8 cellular contexts compared by ENCODE assay signal in genomic region chr6:32967151-32968091, GRCh38. TPM values are rescaled to one million over a fixed set of nuclear protein-coding genes. Genes with fewer than 3 reads are reported as not detected.
DNase-seq lines count a peak whose midpoint lies in the region; ATAC-seq and TF ChIP-seq lines count a peak whose summit lies in the region.

No MANE protein-coding gene starts in this region.

- peaks cover 0 to 2% of the 10 kb centered on the region in 2 donors for H3K36me3 ChIP-seq in prostate gland

- peaks cover 2% of the 10 kb centered on the region for H3K27me3 Mint-ChIP-seq in activated T-helper 1 cell treated with anti-CD3 and anti-CD28 coated beads, Interleukin-12 subunit alpha, Interleukin-12 subunit beta, Interleukin-2, Interleukin-4 antibody, amounts not matched to agents 30 ng/mL and 10 ng/mL and 1 ng/mL, durations not matched to agents 14 hours and 24 hours and 36 hours (ENCODE audit: insufficient read depth)

- peak overlapping the region; percentile 99 to 100 for H3K27ac ChIP-seq in prostate gland

- H3K4me3 ChIP-seq in prostate gland = peak overlapping the region; percentile 80 to 91

- peaks cover 32% of the 10 kb centered on the region for H3K4me1 Mint-ChIP-seq in activated T-helper 1 cell treated with anti-CD3 and anti-CD28 coated beads, Interleukin-12 subunit alpha, Interleukin-12 subunit beta, Interleukin-2, Interleukin-4 antibody, amounts not matched to agents 30 ng/mL and 10 ng/mL and 1 ng/mL, durations not matched to agents 14 hours and 24 hours and 36 hours (ENCODE audit: low read depth)

- intact Hi-C loops in activated T-helper 1 cell treated with anti-CD3 and anti-CD28 coated beads, Interleukin-12 subunit alpha, Interleukin-12 subunit beta, Interleukin-2, Interleukin-4 antibody, amounts not matched to agents 30 ng/mL and 10 ng/mL and 1 ng/mL, durations not matched to agents 14 hours and 24 hours and 36 hours (cut with micrococcal nuclease) = loop anchor here (1.0 to 2.0 kb wide), 10 partner anchors 14 to 791 kb away; partner anchors contain the start of genes AGPAT1, HLA-DMA, HLA-DMB and KIFC1
- intact Hi-C loops in prostate gland (cut with DNase I) = loop anchor here (5.0 kb wide), 1 partner anchor 125 kb away; the partner anchor contains the start of gene PSMB8

- H3K9me3 ChIP-seq in prostate gland = no peaks in the 10 kb centered on the region

- H3K4me1 ChIP-seq in prostate gland (replicated peaks) = peaks cover 2% of the 10 kb centered on the region

- DNase-seq in AG08395 (ENCODE audit: low spot score) = peak; percentile 22
- no peak for DNase-seq in GM10266 (ENCODE audit: extremely low spot score)
- peak; percentile 61 for DNase-seq in NCI-H2227 (lab: John Stamatoyannopoulos, UW; ENCODE audit: unreplicated experiment)
- DNase-seq in activated T-helper 1 cell treated with anti-CD3 and anti-CD28 coated beads, Interleukin-12 subunit alpha, Interleukin-12 subunit beta, Interleukin-2, Interleukin-4 antibody, amounts not matched to agents 30 ng/mL and 10 ng/mL and 1 ng/mL, durations not matched to agents 14 hours and 24 hours and 36 hours (ENCODE audit: low spot score) = no peak
- peak; percentile 58 for DNase-seq in glomerular visceral epithelial cell (ENCODE audit: extremely low spot score)
- DNase-seq in prostate gland (ENCODE audit: low spot score) = no peak
- DNase-seq in activated CD8-positive, alpha-beta memory T cell treated with anti-CD3 and anti-CD28 coated beads, Interleukin-2, amount 50 U/mL, for 48 hours = no peak

- TF ChIP-seq CTCF in GM10266 (IDR thresholded peaks at IDR 0.05; ENCODE audit: control insufficient read depth, insufficient read depth, low read depth, missing control alignments) (peak; percentile 75), prostate gland (IDR thresholded peaks at IDR 0.05) (peak in 3 of 4 experiments; percentile 8 to 60 (median 34))

- H3K36me3 Mint-ChIP-seq in activated T-helper 1 cell treated with anti-CD3 and anti-CD28 coated beads, Interleukin-12 subunit alpha, Interleukin-12 subunit beta, Interleukin-2, Interleukin-4 antibody, amounts not matched to agents 30 ng/mL and 10 ng/mL and 1 ng/mL, durations not matched to agents 14 hours and 24 hours and 36 hours (ENCODE audit: low read depth) = peaks cover 23% of the 10 kb centered on the region

- no peak for TF ChIP-seq POLR2A in prostate gland (IDR thresholded peaks at IDR 0.05)

- H3K27me3 ChIP-seq in prostate gland (replicated peaks; ENCODE audit: insufficient read depth) = no peaks in the 10 kb centered on the region

- no peak for ATAC-seq in HG02884 (IDR thresholded peaks at IDR 0.05; ENCODE audit: unreplicated experiment)

- peak overlapping the region; percentile 96 for H3K4me3 Mint-ChIP-seq in activated T-helper 1 cell treated with anti-CD3 and anti-CD28 coated beads, Interleukin-12 subunit alpha, Interleukin-12 subunit beta, Interleukin-2, Interleukin-4 antibody, amounts not matched to agents 30 ng/mL and 10 ng/mL and 1 ng/mL, durations not matched to agents 14 hours and 24 hours and 36 hours

- H3K27ac Mint-ChIP-seq in activated T-helper 1 cell treated with anti-CD3 and anti-CD28 coated beads, Interleukin-12 subunit alpha, Interleukin-12 subunit beta, Interleukin-2, Interleukin-4 antibody, amounts not matched to agents 30 ng/mL and 10 ng/mL and 1 ng/mL, durations not matched to agents 14 hours and 24 hours and 36 hours = peak overlapping the region; percentile 97

- no peaks in the 10 kb centered on the region for H3K9me3 Mint-ChIP-seq in activated T-helper 1 cell treated with anti-CD3 and anti-CD28 coated beads, Interleukin-12 subunit alpha, Interleukin-12 subunit beta, Interleukin-2, Interleukin-4 antibody, amounts not matched to agents 30 ng/mL and 10 ng/mL and 1 ng/mL, durations not matched to agents 14 hours and 24 hours and 36 hours

- 10% methylated on average over 16 of the region's 16 CpGs for WGBS in prostate gland

RNA-seq across cellular contexts. Expression of gene BRD2, which starts 1.0 kb away (rescaled TPM):
- 316 and 330 TPM in 2 replicates for total RNA-seq in activated T-helper 1 cell treated with anti-CD3 and anti-CD28 coated beads, Interleukin-12 subunit alpha, Interleukin-12 subunit beta, Interleukin-2, Interleukin-4 antibody, amounts not matched to agents 30 ng/mL and 10 ng/mL and 1 ng/mL, durations not matched to agents 14 hours and 24 hours and 36 hours
- total RNA-seq in prostate gland = 100 to 1,000 TPM; 153 to 252 TPM

RNA-seq across cellular contexts. Expression of gene HLA-DMA, which starts 14.5 kb away (rescaled TPM):
- total RNA-seq in activated T-helper 1 cell treated with anti-CD3 and anti-CD28 coated beads, Interleukin-12 subunit alpha, Interleukin-12 subunit beta, Interleukin-2, Interleukin-4 antibody, amounts not matched to agents 30 ng/mL and 10 ng/mL and 1 ng/mL, durations not matched to agents 14 hours and 24 hours and 36 hours = 14.1 and 14.2 TPM in 2 replicates
- 10 to 100 TPM in 1 of 2 donors, 1 to 10 TPM in 1; 9.6 to 26.1 TPM for total RNA-seq in prostate gland

RNA-seq across cellular contexts. Expression of gene HLA-DMB, which starts 26.6 kb away (rescaled TPM):
- 2.7 and 2.8 TPM in 2 replicates for total RNA-seq in activated T-helper 1 cell treated with anti-CD3 and anti-CD28 coated beads, Interleukin-12 subunit alpha, Interleukin-12 subunit beta, Interleukin-2, Interleukin-4 antibody, amounts not matched to agents 30 ng/mL and 10 ng/mL and 1 ng/mL, durations not matched to agents 14 hours and 24 hours and 36 hours
- total RNA-seq in prostate gland = 10 to 100 TPM in 1 of 2 donors, 1 to 10 TPM in 1; 7.3 to 15.2 TPM

RNA-seq across cellular contexts. Expression of gene HLA-DOA, which starts 42.0 kb away (rescaled TPM):
- 1.8 and 2.0 TPM in 2 replicates for total RNA-seq in activated T-helper 1 cell treated with anti-CD3 and anti-CD28 coated beads, Interleukin-12 subunit alpha, Interleukin-12 subunit beta, Interleukin-2, Interleukin-4 antibody, amounts not matched to agents 30 ng/mL and 10 ng/mL and 1 ng/mL, durations not matched to agents 14 hours and 24 hours and 36 hours
- total RNA-seq in prostate gland = 10 to 100 TPM in 1 of 2 donors, 1 to 10 TPM in 1; 7.2 to 14.6 TPM

Comparison
In these comparisons a context has a peak if more than half of its experiments do, and no peak if none do; other contexts are left out.
1. DNase-seq: peak in AG08395 (single experiment), NCI-H2227 (single experiment) and glomerular visceral epithelial cell (single experiment); none in GM10266 (single experiment), activated T-helper 1 cell treated with anti-CD3 and anti-CD28 coated beads, Interleukin-12 subunit alpha, Interleukin-12 subunit beta, Interleukin-2, Interleukin-4 antibody, amounts not matched to agents 30 ng/mL and 10 ng/mL and 1 ng/mL, durations not matched to agents 14 hours and 24 hours and 36 hours (single experiment), prostate gland (single experiment) and activated CD8-positive, alpha-beta memory T cell treated with anti-CD3 and anti-CD28 coated beads, Interleukin-2, amount 50 U/mL, for 48 hours (single experiment).